ENCODE assay signal across 18 cellular contexts in the genomic region with DNA sequence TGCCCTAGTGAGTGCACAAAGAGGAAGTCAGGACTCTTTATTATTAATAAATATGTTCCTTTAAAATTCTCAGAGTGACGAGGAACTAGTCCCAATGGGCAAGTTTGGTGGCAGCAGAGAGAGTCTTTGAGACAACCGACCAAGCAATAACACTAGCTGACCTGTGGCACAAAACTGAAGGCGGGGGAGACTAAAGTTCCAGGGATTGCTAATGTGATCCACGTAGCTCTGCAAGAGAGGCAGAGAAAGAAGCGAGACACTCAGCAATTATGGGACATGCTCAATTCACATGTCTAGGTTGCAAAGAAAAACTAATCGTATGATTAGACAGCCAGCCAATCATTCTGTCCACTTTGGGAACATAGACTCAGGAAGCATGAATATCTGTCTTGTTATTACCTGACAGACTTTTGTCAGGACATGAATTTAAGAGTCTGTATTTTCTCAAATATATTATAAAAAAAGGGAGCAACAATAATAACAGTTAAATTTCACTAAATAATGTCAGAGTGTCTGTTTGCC.
"Had no signal": no experiment of that assay in that cellular context is flagged by ENCODE, and none has a peak within 500 bp of the region (broad histone marks: within the 10 kb centered on the region; RNA-seq: fewer than 3 reads in every experiment).

No MANE protein-coding gene starts in this region.

- H3K9me3 ChIP-seq: heart left ventricle, left ventricle myocardium inferior, neutrophil, prostate gland, sigmoid colon, suprapubic skin, tibial artery, upper lobe of right lung had no signal

- ATAC-seq: activated CD4-positive, CD25-positive, alpha-beta regulatory T cell treated with anti-CD3 and anti-CD28 coated beads, Interleukin-2, amount 50 U/mL, for 24 hours; activated T-helper 17 cell treated with anti-CD3 and anti-CD28 coated beads, Interleukin-2, amount 50 U/mL, for 72 hours had no signal

- H3K27ac ChIP-seq: heart left ventricle, left ventricle myocardium inferior, neutrophil, prostate gland, sigmoid colon, suprapubic skin, tibial artery, upper lobe of right lung, WERI-Rb-1 had no signal

- DNase-seq: activated CD8-positive, alpha-beta memory T cell treated with anti-CD3 and anti-CD28 coated beads, Interleukin-2, amount 50 U/mL, for 4 hours; activated gamma-delta T cell treated with Interleukin-2 at 50 U/mL for 16 hours; activated naive CD4-positive, alpha-beta T cell treated with anti-CD3 and anti-CD28 coated beads, Interleukin-2, amount 50 U/mL, for 16 hours; activated T-cell treated with anti-CD3 and anti-CD28 coated beads, Interleukin-2, amount 50 U/mL, for 1 hour; central memory CD4-positive, alpha-beta T cell; heart left ventricle; left ventricle myocardium inferior; retina; sigmoid colon; stimulated activated CD4-positive, alpha-beta T cell treated with anti-CD3 and anti-CD28 coated beads, Interleukin-2, amount 100 ng/mL, for 24 hours; tibial artery; upper lobe of right lung had no signal

- H3K4me1 ChIP-seq: heart left ventricle, left ventricle myocardium inferior, sigmoid colon, tibial artery, upper lobe of right lung had no signal

- H3K27me3 ChIP-seq: neutrophil, sigmoid colon, suprapubic skin, tibial artery, upper lobe of right lung had no signal

- H3K4me3 ChIP-seq: heart left ventricle, left ventricle myocardium inferior, prostate gland, sigmoid colon, suprapubic skin, tibial artery, upper lobe of right lung had no signal

- H3K36me3 ChIP-seq: heart left ventricle, left ventricle myocardium inferior, neutrophil, prostate gland, sigmoid colon, suprapubic skin, tibial artery, upper lobe of right lung, WERI-Rb-1 had no signal
